1 cellular context compared by ENCODE assay signal in genomic region chr1:5763971-5764370, GRCh38.
TF ChIP-seq lines count a peak whose summit lies in the region.

No MANE protein-coding gene starts in this region.

TF ChIP-seq in H1, 55 proteins besides CTCF, POLR2A, EP300 and RAD21:
- no peak for TF ChIP-seq ATF2 (IDR thresholded peaks at IDR 0.05; ENCODE audit: low read length)
- TF ChIP-seq SIN3A (conservative IDR thresholded peaks at IDR 0.05 in 1 of 2, IDR thresholded peaks at IDR 0.05 in 1 of 2; ENCODE audit: low read depth in 1 of 2, low read length in 2 of 2): no peak
- TF ChIP-seq TAF1 (IDR thresholded peaks at IDR 0.05; ENCODE audit: low read depth, low read length): no peak
- no peak for TF ChIP-seq CREB1 (IDR thresholded peaks at IDR 0.05)
- TF ChIP-seq JUND (IDR thresholded peaks at IDR 0.05; ENCODE audit: low read length): no peak
- TF ChIP-seq FOSL1 (IDR thresholded peaks at IDR 0.05; ENCODE audit: insufficient read depth, low read depth, low read length): no peak
- TF ChIP-seq NANOG (IDR thresholded peaks at IDR 0.05; ENCODE audit: insufficient read depth, low read depth, low read length, poor library complexity, severe bottlenecking): no peak
- TF ChIP-seq ZNF274 (IDR thresholded peaks at IDR 0.05; ENCODE audit: borderline replicate concordance, extremely low read depth, low read length): no peak
- TF ChIP-seq SRF (IDR thresholded peaks at IDR 0.05; ENCODE audit: low read depth, low read length): no peak
- no peak for TF ChIP-seq SP4 (IDR thresholded peaks at IDR 0.05; ENCODE audit: low read length)
- TF ChIP-seq KDM4A (IDR thresholded peaks at IDR 0.05; ENCODE audit: low read depth, low read length, severe bottlenecking): no peak
- no peak for TF ChIP-seq CHD2 (IDR thresholded peaks at IDR 0.05; ENCODE audit: low read length)
- TF ChIP-seq SIX5 (IDR thresholded peaks at IDR 0.05; ENCODE audit: low read depth, low read length): no peak
- no peak for TF ChIP-seq GTF2F1 (IDR thresholded peaks at IDR 0.05; ENCODE audit: borderline replicate concordance, low read depth, low read length)
- no peak for TF ChIP-seq EZH2 (IDR thresholded peaks at IDR 0.05; ENCODE audit: low read depth, low read length, severe bottlenecking)
- TF ChIP-seq USF2 (IDR thresholded peaks at IDR 0.05; ENCODE audit: low read length): no peak
- no peak for TF ChIP-seq RBBP5 (IDR thresholded peaks at IDR 0.05; ENCODE audit: borderline replicate concordance, low read depth, low read length)
- TF ChIP-seq JUN (IDR thresholded peaks at IDR 0.05; ENCODE audit: low read depth, low read length): no peak
- no peak for TF ChIP-seq CEBPB (IDR thresholded peaks at IDR 0.05; ENCODE audit: low read depth, low read length)
- TF ChIP-seq E2F6 (IDR thresholded peaks at IDR 0.05): no peak
